ENCODE assay signal across 11 cellular contexts in the genomic region with DNA sequence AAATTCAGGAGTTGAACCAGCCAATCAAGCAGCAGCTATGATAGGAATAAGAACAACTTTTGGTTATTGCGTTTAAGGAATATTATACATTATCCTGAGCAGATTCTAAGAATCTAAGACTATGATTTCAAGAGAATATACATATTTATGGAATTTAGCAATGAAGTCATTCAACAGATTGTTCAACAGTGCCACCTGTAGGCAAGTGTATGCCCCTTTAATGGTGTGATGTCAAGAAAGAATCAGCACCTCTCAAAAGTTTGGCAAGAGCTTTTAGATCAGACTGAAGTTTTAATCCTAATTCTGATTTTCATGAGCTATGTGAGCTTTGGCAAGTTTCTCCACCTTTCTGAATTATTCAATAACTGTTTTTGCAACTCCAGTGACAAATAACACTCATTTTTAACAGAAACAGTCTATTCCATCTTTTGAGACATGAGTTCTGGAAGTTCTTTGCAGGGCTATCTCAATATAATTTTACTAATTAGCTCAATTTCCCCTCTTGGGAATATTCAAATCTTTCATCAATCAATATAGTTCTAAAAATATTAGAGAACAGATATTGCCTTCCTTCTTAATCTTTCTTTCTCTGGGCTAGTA.
A peak's percentile ranks its signal among the peaks of the same experiment; 100 is the strongest.
DNase-seq lines count a peak whose midpoint lies in the region; ATAC-seq and TF ChIP-seq lines count a peak whose summit lies in the region.
"Had no signal": no experiment of that assay in that cellular context is flagged by ENCODE, and none has a peak within 500 bp of the region (broad histone marks: within the 10 kb centered on the region; RNA-seq: fewer than 3 reads in every experiment).

No MANE protein-coding gene starts in this region.

- H3K9me3 Mint-ChIP-seq in immature natural killer cell = peaks cover 12 to 21% (median 18%) of the 10 kb centered on the region in 6 donors

- no peaks in the 10 kb centered on the region for H3K4me1 Mint-ChIP-seq in immature natural killer cell
- H3K4me1 Mint-ChIP-seq: activated naive CD4-positive, alpha-beta T cell treated with anti-CD3 and anti-CD28 coated beads, Interleukin-2, amount 50 U/mL, for 24 hours; T-helper 17 cell had no signal

- H3K27me3 Mint-ChIP-seq in immature natural killer cell (ENCODE audit: low read depth in 3 of 3) = peaks cover 0 to 1% (median 0%) of the 10 kb centered on the region in 3 donors
- H3K27me3 Mint-ChIP-seq: activated naive CD4-positive, alpha-beta T cell treated with anti-CD3 and anti-CD28 coated beads, Interleukin-2, amount 50 U/mL, for 24 hours; T-helper 17 cell had no signal

- no peak overlapping the region for H3K4me2 ChIP-seq in HCT116 (ENCODE audit: low read length)

- intact Hi-C loops in HCT116 (cut with micrococcal nuclease) = no loop called here
- intact Hi-C loops in Panc1 (cut with micrococcal nuclease; ENCODE audit: unreplicated experiment) = no loop called here

- CTCF ChIA-PET in HCT116 (lab: Charles Lee) (no interaction called here), Panc1 (lab: Charles Lee) (interaction anchor here (0.6 kb wide), 1 partner anchor 85 kb away, joined by 6 read pairs; no protein-coding TSS in a partner anchor)

- TF ChIP-seq CTCF in HCT116 (IDR thresholded peaks at IDR 0.05 in 2 of 3, conservative IDR thresholded peaks at IDR 0.05 in 1 of 3; ENCODE audit: borderline replicate concordance in 1 of 3, insufficient read depth in 1 of 3, low read depth in 2 of 3, low read length in 2 of 3) (peak in 2 of 3 experiments; percentile 27 to 45; a peak in 3 of 6 replicates), Panc1 (IDR thresholded peaks at IDR 0.05) (peak; percentile 46; the same call in 1 of the 2 replicates)

- RAD21 ChIA-PET in HCT116 (lab: Charles Lee; ENCODE audit: low non-redundant PET in 1 of 2, low total read pairs in 2 of 2, uncharacterized antibody in 2 of 2, unreplicated experiment in 2 of 2) = no interaction called here

- H3K27ac Mint-ChIP-seq in immature natural killer cell = no peak overlapping the region
- H3K27ac Mint-ChIP-seq: activated naive CD4-positive, alpha-beta T cell treated with anti-CD3 and anti-CD28 coated beads, Interleukin-2, amount 50 U/mL, for 24 hours; T-helper 17 cell had no signal

- 0 out of 2 replicates have a peak, but pooled peaks have one; percentile 18 for TF ChIP-seq RAD21 in HCT116 (IDR thresholded peaks at IDR 0.05; ENCODE audit: low read depth)

- TF ChIP-seq POLR2A in HCT116 (IDR thresholded peaks at IDR 0.05; ENCODE audit: borderline replicate concordance, extremely low read depth, insufficient read depth, insufficient read length) = no peak

- in situ Hi-C loops in Panc1 (cut with HindIII; ENCODE audit: low pct_unique_long_range_greater_than_20kb, low sequenced_read_pairs) = no loop called here

- H3K9me2 ChIP-seq in HCT116 (ENCODE audit: insufficient read depth) = no peaks in the 10 kb centered on the region

- POLR2A ChIA-PET in HCT116 (lab: Charles Lee) = no interaction called here
- POLR2A ChIA-PET in Panc1 (lab: Charles Lee) = no interaction called here

- H3K9me3 ChIP-seq in HCT116 (ENCODE audit: control insufficient read depth in 1 of 2, insufficient read depth in 1 of 2, low read depth in 1 of 2, low read length in 2 of 2) = peaks cover 19 to 23% of the 10 kb centered on the region in 2 experiments; a peak in 3 of 4 replicates
- no peaks in the 10 kb centered on the region for H3K9me3 ChIP-seq in Panc1 (ENCODE audit: control insufficient read depth, insufficient read depth, low read depth, low read length)
- H3K9me3 ChIP-seq: ovary had no signal

- peak; percentile 13 to 16 for DNase-seq in AML-193 (lab: John Stamatoyannopoulos, UW)
- no peak for DNase-seq in HCT116 (ENCODE audit: low read depth, low spot score)
- no peak for DNase-seq in Panc1 (ENCODE audit: low read depth, low spot score)
- peak; percentile 28 for DNase-seq in iPS DF 4.7 (ENCODE audit: extremely low read depth, low spot score)
- DNase-seq in mucosa of gallbladder (ENCODE audit: low spot score) = no peak
- no peak for DNase-seq in immature natural killer cell
- no peak for DNase-seq in stimulated activated CD4-positive, alpha-beta T cell treated with anti-CD3 and anti-CD28 coated beads, Interleukin-15, amount 100 ng/mL, for 24 hours
- DNase-seq: ovary, T-helper 17 cell had no signal

- H4K20me1 ChIP-seq in HCT116 (ENCODE audit: insufficient read depth) = no peaks in the 10 kb centered on the region

- no peak overlapping the region for H2AFZ ChIP-seq in HCT116 (ENCODE audit: low read depth, low read length, poor library complexity, severe bottlenecking)

- no peak overlapping the region for H3K4me3 Mint-ChIP-seq in immature natural killer cell
- H3K4me3 Mint-ChIP-seq: activated naive CD4-positive, alpha-beta T cell treated with anti-CD3 and anti-CD28 coated beads, Interleukin-2, amount 50 U/mL, for 24 hours; T-helper 17 cell had no signal

- no peaks in the 10 kb centered on the region for H3K36me3 Mint-ChIP-seq in immature natural killer cell
- H3K36me3 Mint-ChIP-seq: activated naive CD4-positive, alpha-beta T cell treated with anti-CD3 and anti-CD28 coated beads, Interleukin-2, amount 50 U/mL, for 24 hours had no signal

- H3K27ac ChIP-seq in HCT116 (ENCODE audit: low read depth, low read length) (no peak overlapping the region), Panc1 (ENCODE audit: low read length) (no peak overlapping the region)
- H3K27ac ChIP-seq: ovary had no signal

- H3K4me3 ChIP-seq in HCT116 (replicated peaks in 1 of 2; ENCODE audit: low read depth in 1 of 2, low read length in 2 of 2) (no peak overlapping the region), Panc1 (ENCODE audit: low read depth in 2 of 2, low read length in 2 of 2) (no peak overlapping the region)
- H3K4me3 ChIP-seq: ovary had no signal

- H3K9ac ChIP-seq in HCT116 (ENCODE audit: low read length) = no peak overlapping the region

- H3K36me3 ChIP-seq in HCT116 (ENCODE audit: control insufficient read depth in 1 of 2, insufficient read depth in 2 of 2, low read length in 2 of 2) = no peaks in the 10 kb centered on the region
- H3K36me3 ChIP-seq in Panc1 (ENCODE audit: control insufficient read depth, insufficient read depth, low read length) = no peaks in the 10 kb centered on the region
- H3K36me3 ChIP-seq: ovary had no signal

- BruUV-seq in HCT116 (replicated peaks; lab: Mats Ljungman, UMichigan) (no TSS peak), Panc1 (replicated peaks; lab: Mats Ljungman, UMichigan) (no TSS peak)

- ATAC-seq in HCT116 = no peak
- ATAC-seq in Panc1 = no peak
- no peak for ATAC-seq in GM19328 (IDR thresholded peaks at IDR 0.05; ENCODE audit: unreplicated experiment)
- ATAC-seq: T-helper 17 cell had no signal

- H3K4me1 ChIP-seq in HCT116 (ENCODE audit: control insufficient read depth in 1 of 2, insufficient read depth in 2 of 2, low read length in 2 of 2) = no peaks in the 10 kb centered on the region
- no peaks in the 10 kb centered on the region for H3K4me1 ChIP-seq in Panc1 (ENCODE audit: control insufficient read depth, insufficient read depth, low read length)

- H3K79me2 ChIP-seq in HCT116 (ENCODE audit: insufficient read depth, low read length) = no peaks in the 10 kb centered on the region

- no peaks in the 10 kb centered on the region for H3K27me3 ChIP-seq in HCT116 (ENCODE audit: insufficient read depth, low read length)
- H3K27me3 ChIP-seq in Panc1 (ENCODE audit: control insufficient read depth, insufficient read depth, low read length) = no peaks in the 10 kb centered on the region
- H3K27me3 ChIP-seq: ovary had no signal

TF ChIP-seq in HCT116, 20 proteins besides CTCF, POLR2A, EP300 and RAD21:
- TF ChIP-seq, protein P1, sequence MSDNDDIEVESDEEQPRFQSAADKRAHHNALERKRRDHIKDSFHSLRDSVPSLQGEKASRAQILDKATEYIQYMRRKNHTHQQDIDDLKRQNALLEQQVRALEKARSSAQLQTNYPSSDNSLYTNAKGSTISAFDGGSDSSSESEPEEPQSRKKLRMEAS (IDR thresholded peaks at IDR 0.05) = no peak
TF ChIP-seq in HCT116: peak in this region for 0.

Comparison
In these comparisons a context has a peak if more than half of its experiments do, and no peak if none do; other contexts are left out.
1. DNase-seq: peak in AML-193 (2 of 2) and iPS DF 4.7 (single experiment); none in HCT116 (single experiment), Panc1 (single experiment), mucosa of gallbladder (single experiment), immature natural killer cell (0 of 3) and stimulated activated CD4-positive, alpha-beta T cell treated with anti-CD3 and anti-CD28 coated beads, Interleukin-15, amount 100 ng/mL, for 24 hours (single experiment).